17 cellular contexts compared by ENCODE assay signal in the genomic region with DNA sequence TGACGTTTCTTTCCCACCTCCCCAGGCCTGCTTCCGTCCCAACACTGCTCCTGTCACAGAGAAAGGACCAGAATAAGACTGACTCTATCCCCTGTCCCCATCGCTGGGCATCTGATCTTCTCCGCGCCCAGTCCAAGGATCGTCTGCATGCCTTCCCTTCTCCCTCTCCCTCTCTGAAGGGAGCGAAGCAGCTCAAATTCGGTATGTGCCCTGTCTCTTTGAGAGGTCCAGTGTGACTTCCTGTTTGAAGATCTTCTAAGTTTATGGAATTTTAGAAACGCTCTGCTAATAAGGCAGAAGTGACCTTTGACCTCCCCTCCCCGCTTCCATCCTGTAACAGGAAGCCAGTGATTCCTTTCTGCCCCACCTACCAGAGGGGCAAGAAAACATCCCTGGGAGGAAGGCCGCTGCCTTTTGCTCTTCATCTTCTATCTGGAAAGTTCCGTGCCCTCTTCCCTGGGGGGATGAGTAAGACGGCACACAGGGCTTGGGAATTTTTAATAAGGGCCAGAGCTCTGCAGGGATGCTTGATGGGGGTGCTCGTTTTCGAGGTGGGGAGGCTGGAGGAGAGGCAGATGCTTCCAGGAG. TPM values are rescaled to one million over a fixed set of nuclear protein-coding genes. Genes with fewer than 3 reads are reported as not detected.
DNase-seq lines count a peak whose midpoint lies in the region; ATAC-seq and TF ChIP-seq lines count a peak whose summit lies in the region.
"Had no signal": no experiment of that assay in that cellular context is flagged by ENCODE, and none has a peak within 500 bp of the region (broad histone marks: within the 10 kb centered on the region; RNA-seq: fewer than 3 reads in every experiment).

No MANE protein-coding gene starts in this region.

- peaks cover 2 to 5% (median 2%) of the 10 kb centered on the region in 3 donors for H3K27me3 Mint-ChIP-seq in immature natural killer cell (ENCODE audit: low read depth in 3 of 3)

- H3K4me3 Mint-ChIP-seq in immature natural killer cell, result no peak overlapping the region
- H3K4me3 Mint-ChIP-seq: activated CD4-positive, alpha-beta memory T cell treated with anti-CD3 and anti-CD28 coated beads, Interleukin-2, amount 10 ng/mL, durations not matched to agents 7 days and 5 days had no signal

- H3K27ac ChIP-seq in brain microvascular endothelial cell, result no peak overlapping the region
- H3K27ac ChIP-seq in right cardiac atrium (ENCODE audit: low read length), result no peak overlapping the region
- H3K27ac ChIP-seq: hepatocyte, vagina had no signal

- H3K36me3 Mint-ChIP-seq in immature natural killer cell, result no peaks in the 10 kb centered on the region

- WGBS in right cardiac atrium, result 54% methylated on average over 15 of the region's 15 CpGs

- intact Hi-C loops in right cardiac atrium (cut with DNase I) (no loop called here), sciatic nerve (cut with DNase I) (no loop called here)

- peaks cover 6% of the 10 kb centered on the region for H3K4me1 ChIP-seq in right cardiac atrium (ENCODE audit: control insufficient read depth, insufficient read depth, low read length)
- H3K4me1 ChIP-seq: vagina had no signal

- no peak overlapping the region for H3K4me3 ChIP-seq in brain microvascular endothelial cell (ENCODE audit: low read depth, low read length)
- no peak overlapping the region for H3K4me3 ChIP-seq in right cardiac atrium (ENCODE audit: low read length)
- H3K4me3 ChIP-seq: hepatocyte, smooth muscle cell, vagina had no signal

- peaks cover 0 to 3% (median 0%) of the 10 kb centered on the region in 6 donors for H3K9me3 Mint-ChIP-seq in immature natural killer cell
- H3K9me3 Mint-ChIP-seq: activated CD4-positive, alpha-beta memory T cell treated with anti-CD3 and anti-CD28 coated beads, Interleukin-2, amount 10 ng/mL, durations not matched to agents 7 days and 5 days had no signal

- no peak overlapping the region for H3K27ac Mint-ChIP-seq in immature natural killer cell
- H3K27ac Mint-ChIP-seq: activated CD4-positive, alpha-beta memory T cell treated with anti-CD3 and anti-CD28 coated beads, Interleukin-2, amount 10 ng/mL, durations not matched to agents 7 days and 5 days had no signal

- H3K27me3 ChIP-seq in brain microvascular endothelial cell (replicated peaks) (no peaks in the 10 kb centered on the region), right cardiac atrium (ENCODE audit: control insufficient read depth, insufficient read depth) (no peaks in the 10 kb centered on the region)
- H3K27me3 ChIP-seq: hepatocyte, vagina had no signal

- H3K36me3 ChIP-seq in brain microvascular endothelial cell (replicated peaks), result no peaks in the 10 kb centered on the region
- H3K36me3 ChIP-seq: vagina had no signal

- DNase-seq in EL, result peak; percentile 16
- peak; percentile 9 for DNase-seq in brain microvascular endothelial cell
- DNase-seq in right cardiac atrium, result peak; percentile 43 to 76 (median 48)
- DNase-seq in sciatic nerve (ENCODE audit: low spot score), result peak; percentile 67
- no peak for DNase-seq in immature natural killer cell
- DNase-seq in UCSD-AML1 (lab: John Stamatoyannopoulos, UW; ENCODE audit: unreplicated experiment), result no peak
- no peak for DNase-seq in SKM-1 (lab: John Stamatoyannopoulos, UW; ENCODE audit: unreplicated experiment)
- DNase-seq: activated CD4-positive, alpha-beta memory T cell treated with anti-CD3 and anti-CD28 coated beads, Interleukin-2, amount 10 ng/mL, durations not matched to agents 7 days and 5 days; activated naive CD4-positive, alpha-beta T cell treated with Interleukin-2 at 50 U/mL for 16 hours; AML-193; effector CD4-positive, alpha-beta T cell; GF-D8; T-helper 1 cell had no signal

- no peaks in the 10 kb centered on the region for H3K9me3 ChIP-seq in right cardiac atrium (ENCODE audit: control insufficient read depth, low read length)

- no peaks in the 10 kb centered on the region for H3K4me1 Mint-ChIP-seq in immature natural killer cell
- H3K4me1 Mint-ChIP-seq: activated CD4-positive, alpha-beta memory T cell treated with anti-CD3 and anti-CD28 coated beads, Interleukin-2, amount 10 ng/mL, durations not matched to agents 7 days and 5 days had no signal

- in situ Hi-C loops in brain microvascular endothelial cell (cut with HindIII; ENCODE audit: low pct_ligation_motif_present, low sequenced_read_pairs), result no loop called here

- ATAC-seq in right cardiac atrium (peak in 1 of 2 donors; percentile 53), sciatic nerve (peak; percentile 31), HG03095 (IDR thresholded peaks at IDR 0.05; ENCODE audit: unreplicated experiment) (no peak)

- no peak for TF ChIP-seq CTCF in brain microvascular endothelial cell (IDR thresholded peaks at IDR 0.05; ENCODE audit: low read depth, low read length, missing control alignments)

RNA-seq across cellular contexts. Expression of a gene that starts 40.7 kb away (rescaled TPM):
- total RNA-seq in right cardiac atrium, result 100 to 1,000 TPM; 146 to 251 (median 243) TPM
- not detected for polyA plus RNA-seq in right cardiac atrium
- total RNA-seq in sciatic nerve, result 193 TPM
- not detected for polyA plus RNA-seq in immature natural killer cell
- total RNA-seq: hepatocyte, smooth muscle cell, vagina had no signal
- polyA plus RNA-seq: hepatocyte, smooth muscle cell had no signal

Comparison
In these comparisons a context has a peak if more than half of its experiments do, and no peak if none do; other contexts are left out.
1. DNase-seq: peak in EL (single experiment), brain microvascular endothelial cell (single experiment), right cardiac atrium (3 of 3) and sciatic nerve (single experiment); none in immature natural killer cell (0 of 3), UCSD-AML1 (single experiment) and SKM-1 (single experiment).